ENCODE assay signal across 8 cellular contexts in the genomic region with DNA sequence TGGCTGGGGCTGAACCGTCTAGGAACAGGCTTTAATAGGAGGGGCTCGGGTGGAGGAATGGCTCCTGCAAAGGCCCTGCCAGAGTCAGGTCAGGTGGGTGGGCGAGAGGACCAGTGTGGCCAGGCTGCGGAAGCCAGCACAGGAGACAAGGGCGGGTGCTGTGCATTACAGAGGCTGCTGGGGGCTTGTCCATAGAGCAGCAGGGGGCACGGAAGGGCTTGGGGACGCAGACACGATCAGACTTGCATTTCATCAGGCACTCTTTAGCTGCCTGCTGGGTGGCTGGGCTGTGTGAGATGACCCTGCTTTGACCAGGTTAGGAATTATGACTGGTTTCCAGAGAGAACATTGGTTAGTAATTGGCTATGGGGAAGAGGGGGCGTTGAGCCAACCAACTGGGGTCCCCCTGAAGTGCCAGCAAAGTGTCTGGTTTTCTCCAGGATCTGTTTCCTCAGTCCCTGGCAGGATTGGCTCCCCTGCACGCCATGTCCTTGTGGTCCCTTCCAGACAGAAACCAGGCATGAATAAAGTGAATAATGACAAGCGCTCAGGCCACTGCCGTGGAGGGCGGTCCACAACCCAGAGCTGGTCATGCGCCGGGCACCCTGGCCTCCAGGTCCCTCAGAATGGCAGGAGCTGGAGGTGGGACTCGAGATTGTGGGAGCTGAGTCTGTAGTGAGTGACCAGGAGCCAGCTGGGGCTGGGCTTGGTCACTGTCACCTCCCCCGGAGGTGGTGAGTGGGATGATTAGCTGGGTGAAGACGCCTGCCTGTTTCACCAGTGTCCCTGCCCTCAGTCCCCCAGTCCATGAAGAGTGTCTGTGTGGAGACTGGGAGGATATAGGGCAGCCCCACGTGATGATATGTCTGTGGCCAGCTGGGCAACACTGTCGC. TPM values are rescaled to one million over a fixed set of nuclear protein-coding genes. Genes with fewer than 3 reads are reported as not detected.
DNase-seq lines count a peak whose midpoint lies in the region; ATAC-seq, FAIRE-seq and TF ChIP-seq lines count a peak whose summit lies in the region.
"Not testable (repeated sequence)": the region's sequence is repeated elsewhere in the genome, so short reads cannot be mapped to it uniquely, and the experiment has no call there.

No MANE protein-coding gene starts in this region.

- not testable (repeated sequence) for H3K9me3 Mint-ChIP-seq in activated CD8-positive, alpha-beta T cell treated with anti-CD3 and anti-CD28 coated beads, Interleukin-2, amount 10 ng/mL, durations not matched to agents 7 days and 5 days (ENCODE audit: insufficient read depth); chondrocyte (ENCODE audit: low read depth)

- H3K27me3 Mint-ChIP-seq in activated CD8-positive, alpha-beta T cell treated with anti-CD3 and anti-CD28 coated beads, Interleukin-2, amount 10 ng/mL, durations not matched to agents 7 days and 5 days (ENCODE audit: low read depth); chondrocyte (ENCODE audit: low read depth): not testable (repeated sequence)

- WGBS in heart left ventricle, 4 donors = 28 to 39% (median 33%) methylated on average over 11 to 20 of the region's 20 CpGs
- WGBS in small intestine, 3 donors = 47 to 49% (median 49%) methylated on average over 20 of the region's 20 CpGs

- H3K4me3 Mint-ChIP-seq in activated CD8-positive, alpha-beta T cell treated with anti-CD3 and anti-CD28 coated beads, Interleukin-2, amount 10 ng/mL, durations not matched to agents 7 days and 5 days = peak overlapping the region; percentile 94
- peak overlapping the region; percentile 88 for H3K4me3 Mint-ChIP-seq in chondrocyte (ENCODE audit: unreplicated experiment)

- POLR2A ChIA-PET in activated CD8-positive, alpha-beta T cell treated with anti-CD3 and anti-CD28 coated beads, Interleukin-2, amount 10 ng/mL, durations not matched to agents 7 days and 5 days (lab: Charles Lee) = interaction anchor here (0.7 kb wide), 1 partner anchor 300 kb away, joined by 3 read pairs; the partner anchor contains the start of gene TANGO2

- FAIRE-seq in small intestine (lab: Jason Lieb, UNC) = not testable (repeated sequence)

- CTCF ChIA-PET in activated CD8-positive, alpha-beta T cell treated with anti-CD3 and anti-CD28 coated beads, Interleukin-2, amount 10 ng/mL, durations not matched to agents 7 days and 5 days (lab: Charles Lee) = interaction anchor here (1.6 kb wide), 1 partner anchor 73 kb away, joined by 6 read pairs; the partner anchor contains the start of gene ZNF74

- not testable (repeated sequence) for TF ChIP-seq CTCF in 22Rv1 (IDR thresholded peaks at IDR 0.05); chondrocyte (IDR thresholded peaks at IDR 0.05); heart left ventricle (IDR thresholded peaks at IDR 0.05)

- not testable (repeated sequence) for H3K27me3 ChIP-seq in heart left ventricle; mucosa of rectum (ENCODE audit: control insufficient read depth in 2 of 2, insufficient read depth in 2 of 2, low read length in 2 of 2); small intestine (ENCODE audit: control insufficient read depth in 2 of 2, insufficient read depth in 2 of 2, low read length in 2 of 2)

- peaks cover 53% of the 10 kb centered on the region for H3K4me1 Mint-ChIP-seq in activated CD8-positive, alpha-beta T cell treated with anti-CD3 and anti-CD28 coated beads, Interleukin-2, amount 10 ng/mL, durations not matched to agents 7 days and 5 days (ENCODE audit: low read depth)
- peaks cover 38% of the 10 kb centered on the region for H3K4me1 Mint-ChIP-seq in chondrocyte (ENCODE audit: low read depth)

- not testable (repeated sequence) for TF ChIP-seq POLR2A in heart left ventricle (IDR thresholded peaks at IDR 0.05)

- H3K9ac ChIP-seq in mucosa of rectum (ENCODE audit: low read depth in 1 of 2, low read length in 2 of 2) = peak overlapping the region; percentile 80 to 90

- H3K36me3 Mint-ChIP-seq in activated CD8-positive, alpha-beta T cell treated with anti-CD3 and anti-CD28 coated beads, Interleukin-2, amount 10 ng/mL, durations not matched to agents 7 days and 5 days (ENCODE audit: low read depth); chondrocyte (ENCODE audit: low read depth): not testable (repeated sequence)

- peak overlapping the region; percentile 75 for H3K27ac ChIP-seq in 22Rv1
- peak overlapping the region; percentile 77 to 99 (median 92) for H3K27ac ChIP-seq in heart left ventricle
- H3K27ac ChIP-seq in mucosa of rectum (ENCODE audit: low read depth in 2 of 2, low read length in 2 of 2) = peak overlapping the region in 1 of 2 donors; percentile 71
- H3K27ac ChIP-seq in small intestine (ENCODE audit: low read depth in 1 of 2, low read length in 1 of 2) = peak overlapping the region in 1 of 2 donors; percentile 27

- not testable (repeated sequence) for H3K9me3 ChIP-seq in heart left ventricle; mucosa of rectum (ENCODE audit: control insufficient read depth in 2 of 2, low read length in 2 of 2); small intestine (ENCODE audit: control insufficient read depth, low read depth)

- peak overlapping the region; percentile 61 to 100 (median 92) for H3K4me3 ChIP-seq in heart left ventricle
- H3K4me3 ChIP-seq in mucosa of rectum (ENCODE audit: low read length in 2 of 2) = peak overlapping the region; percentile 81 to 86
- H3K4me3 ChIP-seq in small intestine (ENCODE audit: low read depth in 1 of 2, low read length in 2 of 2) = peak overlapping the region; percentile 85 to 92

- H3K36me3 ChIP-seq in heart left ventricle; mucosa of rectum (ENCODE audit: control insufficient read depth in 2 of 2, insufficient read depth in 2 of 2, low read length in 2 of 2); small intestine (ENCODE audit: control insufficient read depth in 2 of 2, insufficient read depth in 2 of 2, low read length in 2 of 2): not testable (repeated sequence)

- intact Hi-C loops in heart left ventricle (cut with DNase I) = loop anchor here in 1 of 10 donors (5.0 kb wide), 1 partner anchor 71 kb away; the partner anchor contains the start of gene ZNF74

- H3K4me1 ChIP-seq in heart left ventricle = peaks cover 0 to 52% (median 31%) of the 10 kb centered on the region in 12 donors
- H3K4me1 ChIP-seq in mucosa of rectum (ENCODE audit: control insufficient read depth in 2 of 2, insufficient read depth in 2 of 2, low read length in 2 of 2) = peaks cover 10 to 18% of the 10 kb centered on the region in 2 donors
- not testable (repeated sequence) for H3K4me1 ChIP-seq in small intestine (ENCODE audit: control insufficient read depth in 2 of 2, insufficient read depth in 1 of 2, low read depth in 1 of 2, low read length in 1 of 2)

- peak overlapping the region; percentile 86 for H3K27ac Mint-ChIP-seq in activated CD8-positive, alpha-beta T cell treated with anti-CD3 and anti-CD28 coated beads, Interleukin-2, amount 10 ng/mL, durations not matched to agents 7 days and 5 days
- peak overlapping the region; percentile 87 for H3K27ac Mint-ChIP-seq in chondrocyte (ENCODE audit: unreplicated experiment)

- peak; percentile 2 for ATAC-seq in GM21515 (IDR thresholded peaks at IDR 0.05; ENCODE audit: unreplicated experiment)
- ATAC-seq in activated CD8-positive, alpha-beta T cell treated with anti-CD3 and anti-CD28 coated beads, Interleukin-2, amount 10 ng/mL, durations not matched to agents 7 days and 5 days = peak; percentile 2
- peak; percentile 17 to 55 (median 32) for ATAC-seq in heart left ventricle

- peak; percentile 55 for DNase-seq in NCI-H146 (lab: John Stamatoyannopoulos, UW)
- DNase-seq in activated CD8-positive, alpha-beta T cell treated with anti-CD3 and anti-CD28 coated beads, Interleukin-2, amount 10 ng/mL, durations not matched to agents 7 days and 5 days = peak; percentile 34
- DNase-seq in chondrocyte (ENCODE audit: low spot score); small intestine: not testable (repeated sequence)
- peak in 1 of 5 donors; percentile 30 for DNase-seq in heart left ventricle

RNA-seq across cellular contexts. Expression of gene DGCR6L, which starts 1.0 kb away (rescaled TPM):
- 10 to 100 TPM; 50.4 to 56.3 TPM for total RNA-seq in activated CD8-positive, alpha-beta T cell treated with anti-CD3 and anti-CD28 coated beads, Interleukin-2, amount 10 ng/mL, durations not matched to agents 7 days and 5 days
- total RNA-seq in chondrocyte = 45.7 to 52.6 TPM (median 47.2 TPM) in 3 replicates
- 100 to 1,000 TPM in 1 of 9 donors, 10 to 100 TPM in 8; 31.8 to 101 (median 39.2) TPM for total RNA-seq in heart left ventricle
- polyA plus RNA-seq in heart left ventricle = 10 to 100 TPM; 48.4 to 83.7 TPM
- polyA plus RNA-seq in small intestine = 10 to 100 TPM; 47.2 to 80.1 (median 58.1) TPM

RNA-seq across cellular contexts. Expression of gene RTN4R, which starts 52.8 kb away (rescaled TPM):
- total RNA-seq in activated CD8-positive, alpha-beta T cell treated with anti-CD3 and anti-CD28 coated beads, Interleukin-2, amount 10 ng/mL, durations not matched to agents 7 days and 5 days = 1 to 10 TPM; 3.7 to 3.8 TPM
- total RNA-seq in chondrocyte (0.75 to 5.5 TPM (median 5.5 TPM) in 3 replicates), heart left ventricle (1 to 10 TPM in 7 of 9 donors, under 1 TPM in 2; 0.53 to 2.6 (median 1.4) TPM)
- polyA plus RNA-seq in heart left ventricle (1 to 10 TPM; 1.3 to 1.8 TPM), small intestine (1 to 10 TPM; 2.9 to 4.4 (median 4.3) TPM)
